Comparison of ENCODE assay signal across 10 cellular contexts in genomic region chr2:232781765-232782164, GRCh38. TPM values are rescaled to one million over a fixed set of nuclear protein-coding genes. Genes with fewer than 3 reads are reported as not detected.
DNase-seq lines count a peak whose midpoint lies in the region; ATAC-seq, FAIRE-seq and TF ChIP-seq lines count a peak whose summit lies in the region.
"Had no signal": no experiment of that assay in that cellular context is flagged by ENCODE, and none has a peak within 500 bp of the region (broad histone marks: within the 10 kb centered on the region; RNA-seq: fewer than 3 reads in every experiment).

No MANE protein-coding gene starts in this region.

- no peaks in the 10 kb centered on the region for H3K9me3 Mint-ChIP-seq in central memory CD8-positive, alpha-beta T cell
- H3K9me3 Mint-ChIP-seq in stimulated activated naive B cell treated with anti-CD40 and anti-IgM and Interleukin-4, amounts not matched to agents 10 μg/mL and 1 μg/mL and 100 μg/mL, for 72 hours, result no peaks in the 10 kb centered on the region

- TF ChIP-seq CTCF in KMS-11 (conservative IDR thresholded peaks at IDR 0.05; ENCODE audit: low read depth, low read length) (no peak), dorsolateral prefrontal cortex (IDR thresholded peaks at IDR 0.05 in 54 of 56, conservative IDR thresholded peaks at IDR 0.05 in 2 of 56; ENCODE audit: low read depth in 1 of 56, partially characterized antibody in 56 of 56) (no peak)

- H3K4me1 ChIP-seq in KMS-11 (ENCODE audit: low read depth, poor library complexity, severe bottlenecking), result peaks cover 41% of the 10 kb centered on the region

- H3K79me2 ChIP-seq in KMS-11 (ENCODE audit: insufficient read depth, low read depth), result no peaks in the 10 kb centered on the region

- H4K20me1 ChIP-seq in KMS-11 (ENCODE audit: insufficient read depth), result no peaks in the 10 kb centered on the region

- H3K4me2 ChIP-seq in KMS-11, result peak overlapping the region; percentile 64; the same call in 1 of the 2 replicates

- intact Hi-C loops in dorsolateral prefrontal cortex (cut with DNase I), result no loop called here

- no peak for DNase-seq in GM12891 (ENCODE audit: insufficient read length, low spot score)
- DNase-seq in central memory CD8-positive, alpha-beta T cell (ENCODE audit: low spot score in 2 of 2), result no peak
- no peak for DNase-seq in stimulated activated naive B cell treated with anti-CD40 and anti-IgM and Interleukin-4, amounts not matched to agents 10 μg/mL and 1 μg/mL and 100 μg/mL, for 72 hours
- no peak for DNase-seq in NCI-H2107 (lab: John Stamatoyannopoulos, UW)
- DNase-seq in NCI-H1436 (lab: John Stamatoyannopoulos, UW), result no peak
- DNase-seq in dorsolateral prefrontal cortex, result no peak

- no peaks in the 10 kb centered on the region for H3K27me3 ChIP-seq in KMS-11 (ENCODE audit: insufficient read depth, low read depth)
- H3K27me3 ChIP-seq in dorsolateral prefrontal cortex, result no peaks in the 10 kb centered on the region

- no peaks in the 10 kb centered on the region for H3K27me3 Mint-ChIP-seq in central memory CD8-positive, alpha-beta T cell
- no peaks in the 10 kb centered on the region for H3K27me3 Mint-ChIP-seq in stimulated activated naive B cell treated with anti-CD40 and anti-IgM and Interleukin-4, amounts not matched to agents 10 μg/mL and 1 μg/mL and 100 μg/mL, for 72 hours

- no peak overlapping the region for H3K4me3 Mint-ChIP-seq in central memory CD8-positive, alpha-beta T cell
- no peak overlapping the region for H3K4me3 Mint-ChIP-seq in stimulated activated naive B cell treated with anti-CD40 and anti-IgM and Interleukin-4, amounts not matched to agents 10 μg/mL and 1 μg/mL and 100 μg/mL, for 72 hours

- H3K36me3 Mint-ChIP-seq in central memory CD8-positive, alpha-beta T cell (ENCODE audit: insufficient read depth), result peaks cover 15% of the 10 kb centered on the region
- H3K36me3 Mint-ChIP-seq in stimulated activated naive B cell treated with anti-CD40 and anti-IgM and Interleukin-4, amounts not matched to agents 10 μg/mL and 1 μg/mL and 100 μg/mL, for 72 hours, result peaks cover 13 to 29% of the 10 kb centered on the region in 2 donors

- FAIRE-seq in GM12891 (lab: Jason Lieb, UNC), result peak; percentile 20
- FAIRE-seq: TTC549 had no signal

- no peak overlapping the region for H2AFZ ChIP-seq in KMS-11 (ENCODE audit: low read depth)

- no peak for TF ChIP-seq POLR2A in GM12891 (IDR thresholded peaks at IDR 0.05; ENCODE audit: low read depth, low read length)

- no peaks in the 10 kb centered on the region for H3K36me3 ChIP-seq in KMS-11 (ENCODE audit: insufficient read depth)

- H3K4me1 Mint-ChIP-seq in central memory CD8-positive, alpha-beta T cell, result no peaks in the 10 kb centered on the region
- H3K4me1 Mint-ChIP-seq in stimulated activated naive B cell treated with anti-CD40 and anti-IgM and Interleukin-4, amounts not matched to agents 10 μg/mL and 1 μg/mL and 100 μg/mL, for 72 hours, result peaks cover 7 to 12% of the 10 kb centered on the region in 2 donors

- ATAC-seq in GM21717 (IDR thresholded peaks at IDR 0.05; ENCODE audit: unreplicated experiment), result peak; percentile 95
- peak; percentile 72 for ATAC-seq in central memory CD8-positive, alpha-beta T cell (replicated peaks; ENCODE audit: extremely low read depth, poor library complexity, severe bottlenecking)
- peak; percentile 99 to 100 for ATAC-seq in stimulated activated naive B cell treated with anti-CD40 and anti-IgM and Interleukin-4, amounts not matched to agents 10 μg/mL and 1 μg/mL and 100 μg/mL, for 72 hours (replicated peaks)

- H3K27ac Mint-ChIP-seq in central memory CD8-positive, alpha-beta T cell (ENCODE audit: low read depth), result peak overlapping the region; percentile 33
- H3K27ac Mint-ChIP-seq in stimulated activated naive B cell treated with anti-CD40 and anti-IgM and Interleukin-4, amounts not matched to agents 10 μg/mL and 1 μg/mL and 100 μg/mL, for 72 hours, result peak overlapping the region; percentile 79

- peak overlapping the region; percentile 35; the same call in 1 of the 2 replicates for H3K9ac ChIP-seq in KMS-11

- H3K27ac ChIP-seq in KMS-11 (peak overlapping the region; percentile 84), dorsolateral prefrontal cortex (no peak overlapping the region)

- H3K4me3 ChIP-seq in KMS-11 (IDR thresholded peaks at IDR 0.05; ENCODE audit: insufficient read depth, low read depth, low read length), result no peak overlapping the region
- no peak overlapping the region for H3K4me3 ChIP-seq in dorsolateral prefrontal cortex

TF ChIP-seq in GM12891, 5 proteins besides CTCF, POLR2A, EP300 and RAD21:
- TF ChIP-seq PAX5 (IDR thresholded peaks at IDR 0.05; ENCODE audit: insufficient read depth, low read length, severe bottlenecking), result no peak
- no peak for TF ChIP-seq POU2F2 (IDR thresholded peaks at IDR 0.05; ENCODE audit: low read depth, low read length)
- TF ChIP-seq POLR2AphosphoS5 (IDR thresholded peaks at IDR 0.05; ENCODE audit: low read depth, low read length), result no peak
- no peak for TF ChIP-seq SPI1 (IDR thresholded peaks at IDR 0.05; ENCODE audit: low read depth, low read length)
- no peak for TF ChIP-seq TAF1 (IDR thresholded peaks at IDR 0.05; ENCODE audit: low read depth, low read length)

RNA-seq across cellular contexts. Expression of gene KCNJ13, which starts 5.4 kb away (rescaled TPM):
- 0.04 TPM for polyA plus RNA-seq in GM12891 (2012; ENCODE audit: low read depth, missing spikeins)
- total RNA-seq in dorsolateral prefrontal cortex, result 1 to 10 TPM in 21 of 120 experiments, under 1 TPM in 48, not detected in 51; 0.14 to 3.8 (median 0.72) TPM
- total RNA-seq: skeletal muscle tissue had no signal
